8 cellular contexts compared by ENCODE assay signal in genomic region chr1:119711356-119711803, GRCh38. TPM values are rescaled to one million over a fixed set of nuclear protein-coding genes. Genes with fewer than 3 reads are reported as not detected.
A peak's percentile ranks its signal among the peaks of the same experiment; 100 is the strongest.
DNase-seq lines count a peak whose midpoint lies in the region; ATAC-seq and TF ChIP-seq lines count a peak whose summit lies in the region.
"Not testable (repeated sequence)": the region's sequence is repeated elsewhere in the genome, so short reads cannot be mapped to it uniquely, and the experiment has no call there.

No MANE protein-coding gene starts in this region.

- not testable (repeated sequence) for TF ChIP-seq RAD21 in neural cell (conservative IDR thresholded peaks at IDR 0.05)

- not testable (repeated sequence) for H3K9me3 Mint-ChIP-seq in activated naive CD8-positive, alpha-beta T cell treated with anti-CD3 and anti-CD28 coated beads for 36 hours; stimulated activated naive CD8-positive, alpha-beta T cell treated with anti-CD3 and anti-CD28 coated beads, Interleukin-15, amount 100 ng/mL, for 72 hours

- H3K4me3 Mint-ChIP-seq in activated naive CD8-positive, alpha-beta T cell treated with anti-CD3 and anti-CD28 coated beads for 36 hours, result peak overlapping the region; percentile 97
- H3K4me3 Mint-ChIP-seq in stimulated activated naive CD8-positive, alpha-beta T cell treated with anti-CD3 and anti-CD28 coated beads, Interleukin-15, amount 100 ng/mL, for 72 hours, result peak overlapping the region; percentile 97 to 98

- peak overlapping the region; percentile 40 for H3K4me2 ChIP-seq in neural cell (ENCODE audit: low read length)

- DNase-seq in AG10803 (ENCODE audit: low read depth); HL-60 (ENCODE audit: low read depth in 1 of 2, low spot score in 1 of 2); activated naive CD8-positive, alpha-beta T cell treated with anti-CD3 and anti-CD28 coated beads for 36 hours; stimulated activated naive CD8-positive, alpha-beta T cell treated with anti-CD3 and anti-CD28 coated beads, Interleukin-15, amount 100 ng/mL, for 72 hours: not testable (repeated sequence)

- not testable (repeated sequence) for ATAC-seq in SK-N-SH treated with all-trans-retinoic acid at 6 μM for 48 hours; stimulated activated naive CD8-positive, alpha-beta T cell treated with anti-CD3 and anti-CD28 coated beads, Interleukin-15, amount 100 ng/mL, for 72 hours

- not testable (repeated sequence) for H4K20me1 ChIP-seq in neural cell (ENCODE audit: insufficient read depth)

- not testable (repeated sequence) for H3K27me3 ChIP-seq in HL-60 (ENCODE audit: insufficient read depth, poor library complexity, severe bottlenecking); endocrine pancreas (ENCODE audit: control insufficient read depth, insufficient read depth, low read length); iPS-20b (ENCODE audit: insufficient read depth, low read length); neural cell (ENCODE audit: insufficient read depth, low read depth, low read length)

- peaks cover 35% of the 10 kb centered on the region for H3K4me1 Mint-ChIP-seq in activated naive CD8-positive, alpha-beta T cell treated with anti-CD3 and anti-CD28 coated beads for 36 hours
- H3K4me1 Mint-ChIP-seq in stimulated activated naive CD8-positive, alpha-beta T cell treated with anti-CD3 and anti-CD28 coated beads, Interleukin-15, amount 100 ng/mL, for 72 hours, result peaks cover 36% of the 10 kb centered on the region

- H3K9me3 ChIP-seq in endocrine pancreas (ENCODE audit: control insufficient read depth, low read length); iPS-20b (ENCODE audit: insufficient read depth, low read depth, low read length); neural cell (ENCODE audit: low read length): not testable (repeated sequence)

- not testable (repeated sequence) for H3F3A ChIP-seq in neural cell (ENCODE audit: insufficient read depth, low read length, poor library complexity, severe bottlenecking)

- H3K4me1 ChIP-seq in endocrine pancreas (ENCODE audit: control insufficient read depth, insufficient read depth, low read length), result not testable (repeated sequence)
- H3K4me1 ChIP-seq in iPS-20b (ENCODE audit: insufficient read depth, low read length), result peaks cover 18% of the 10 kb centered on the region

- H3K79me2 ChIP-seq in neural cell (replicated peaks; ENCODE audit: insufficient read depth, low read length), result peaks cover 21% of the 10 kb centered on the region

- H3K27me3 Mint-ChIP-seq in activated naive CD8-positive, alpha-beta T cell treated with anti-CD3 and anti-CD28 coated beads for 36 hours; stimulated activated naive CD8-positive, alpha-beta T cell treated with anti-CD3 and anti-CD28 coated beads, Interleukin-15, amount 100 ng/mL, for 72 hours: not testable (repeated sequence)

- not testable (repeated sequence) for H3K9me2 ChIP-seq in neural cell (ENCODE audit: insufficient read depth, low read length)

- not testable (repeated sequence) for H3K27ac ChIP-seq in HL-60 (replicated peaks); iPS-20b (ENCODE audit: low read length); neural cell (ENCODE audit: low read length)

- not testable (repeated sequence) for TF ChIP-seq EP300 in neural cell (conservative IDR thresholded peaks at IDR 0.05; ENCODE audit: poor library complexity, severe bottlenecking)

- H3K36me3 ChIP-seq in endocrine pancreas (ENCODE audit: control insufficient read depth, insufficient read depth, low read length); neural cell (ENCODE audit: insufficient read depth, low read length): not testable (repeated sequence)
- peaks cover 21% of the 10 kb centered on the region; the same call in 1 of the 2 replicates for H3K36me3 ChIP-seq in iPS-20b (ENCODE audit: insufficient read depth, low read depth, low read length)

- not testable (repeated sequence) for H3K9ac ChIP-seq in endocrine pancreas (ENCODE audit: control insufficient read depth, insufficient read depth, low read length)
- H3K9ac ChIP-seq in iPS-20b (ENCODE audit: low read depth, low read length), result peak overlapping the region; percentile 99; the same call in 1 of the 2 replicates
- peak overlapping the region; percentile 51 for H3K9ac ChIP-seq in neural cell (ENCODE audit: low read length)

- peak overlapping the region; percentile 96 for H3K27ac Mint-ChIP-seq in activated naive CD8-positive, alpha-beta T cell treated with anti-CD3 and anti-CD28 coated beads for 36 hours
- peak overlapping the region; percentile 99 for H3K27ac Mint-ChIP-seq in stimulated activated naive CD8-positive, alpha-beta T cell treated with anti-CD3 and anti-CD28 coated beads, Interleukin-15, amount 100 ng/mL, for 72 hours

- H2AFZ ChIP-seq in neural cell (ENCODE audit: low read depth, low read length), result peak overlapping the region; percentile 43

- TF ChIP-seq CTCF in AG10803 (conservative IDR thresholded peaks at IDR 0.05; ENCODE audit: low read length); HL-60 (IDR thresholded peaks at IDR 0.05; ENCODE audit: insufficient read depth, low read length); neural cell (IDR thresholded peaks at IDR 0.05; ENCODE audit: poor library complexity, severe bottlenecking): not testable (repeated sequence)

- H3K4me3 ChIP-seq in AG10803 (ENCODE audit: low read length), result peak overlapping the region; percentile 100
- H3K4me3 ChIP-seq in HL-60 (replicated peaks; ENCODE audit: insufficient read depth, low read length), result peak overlapping the region; percentile 82
- peak overlapping the region; percentile 51 for H3K4me3 ChIP-seq in endocrine pancreas (ENCODE audit: control insufficient read depth, insufficient read depth, low read length)
- peak overlapping the region; percentile 98; the same call in 1 of the 2 replicates for H3K4me3 ChIP-seq in iPS-20b (ENCODE audit: low read length)
- H3K4me3 ChIP-seq in neural cell (ENCODE audit: low read length), result peak overlapping the region; percentile 87

- H3K36me3 Mint-ChIP-seq in activated naive CD8-positive, alpha-beta T cell treated with anti-CD3 and anti-CD28 coated beads for 36 hours, result peaks cover 33% of the 10 kb centered on the region

TF ChIP-seq in SK-N-SH treated with all-trans-retinoic acid at 6 μM for 48 hours, 23 proteins besides CTCF, POLR2A, EP300 and RAD21:
- peak; percentile 42; the same call in 1 of the 2 replicates for TF ChIP-seq ZNF8 (CRISPR knock-in tag; IDR thresholded peaks at IDR 0.05)

RNA-seq across cellular contexts. Expression of gene PHGDH, which starts 0.4 kb away (rescaled TPM):
- 100 to 1,000 TPM; 289 to 292 TPM for total RNA-seq in activated naive CD8-positive, alpha-beta T cell treated with anti-CD3 and anti-CD28 coated beads for 36 hours
- polyA plus RNA-seq in neural cell, result 11.8 and 27.1 TPM in 2 replicates
- 10.7 and 11.7 TPM in 2 replicates for polyA minus RNA-seq in neural cell

RNA-seq across cellular contexts. Expression of gene HMGCS2, which starts 57.3 kb away (rescaled TPM):
- not detected for total RNA-seq in activated naive CD8-positive, alpha-beta T cell treated with anti-CD3 and anti-CD28 coated beads for 36 hours
- polyA plus RNA-seq in neural cell, result not detected in 2 replicates
- polyA minus RNA-seq in neural cell, result not detected in 2 replicates
